In genomic region chr10:132570265-132570664, GRCh38 we compare ENCODE assay signal across 17 cellular contexts. TPM values are rescaled to one million over a fixed set of nuclear protein-coding genes. Genes with fewer than 3 reads are reported as not detected.
A peak's percentile ranks its signal among the peaks of the same experiment; 100 is the strongest.
DNase-seq lines count a peak whose midpoint lies in the region; ATAC-seq, FAIRE-seq and TF ChIP-seq lines count a peak whose summit lies in the region.
"Had no signal": no experiment of that assay in that cellular context is flagged by ENCODE, and none has a peak within 500 bp of the region (broad histone marks: within the 10 kb centered on the region; RNA-seq: fewer than 3 reads in every experiment).

No MANE protein-coding gene starts in this region.

- 0 out of 2 replicates have a peak, but pooled peaks cover 2% of the 10 kb centered on the region for H3K79me2 ChIP-seq in MM.1S (ENCODE audit: low read length)

- peaks cover 12% of the 10 kb centered on the region for H3F3A ChIP-seq in MM.1S (ENCODE audit: insufficient read depth, low read length)

- DNase-seq in natural killer cell treated with Interleukin-12 subunit alpha and Interleukin-12 subunit beta and Interleukin-15 and Interleukin-18, amount 100 ng/mL, for 72 hours (ENCODE audit: low spot score): no peak
- DNase-seq in natural killer cell (no peak), MM.1S (no peak), chondrocyte (ENCODE audit: low spot score) (peak; percentile 59), frontal cortex (ENCODE audit: low spot score in 2 of 2) (no peak), NCI-H1694 treated with DMSO at 0.1 percent for 48 hours (lab: John Stamatoyannopoulos, UW) (no peak)
- no peak for DNase-seq in activated T-cell treated with anti-CD3 and anti-CD28 coated beads, Interleukin-2, amount 50 U/mL, for 4 hours
- DNase-seq: AML-193, DND-41, GDM1, GOT3, NCI-H2029 treated with DMSO at 0.1 percent for 48 hours, NCI-H524, PC-3, SK-N-SH had no signal

- FAIRE-seq in frontal cortex (lab: Jason Lieb, UNC): no peak

- H3K27ac ChIP-seq in MM.1S (ENCODE audit: low read length): no peak overlapping the region; the same call in 1 of the 2 replicates

- no peak overlapping the region for H2AFZ ChIP-seq in MM.1S (ENCODE audit: low read length)

- no peaks in the 10 kb centered on the region for H3K9me3 Mint-ChIP-seq in natural killer cell treated with Interleukin-12 subunit alpha and Interleukin-12 subunit beta and Interleukin-15 and Interleukin-18, amount 100 ng/mL, for 72 hours
- H3K9me3 Mint-ChIP-seq in natural killer cell: no peaks in the 10 kb centered on the region
- no peaks in the 10 kb centered on the region for H3K9me3 Mint-ChIP-seq in chondrocyte (ENCODE audit: low read depth)
- H3K9me3 Mint-ChIP-seq in activated T-cell treated with anti-CD3 and anti-CD28 coated beads, Interleukin-2, amount 50 U/mL, for 4 hours: no peaks in the 10 kb centered on the region
- H3K9me3 Mint-ChIP-seq: CD8-positive, alpha-beta memory T cell had no signal

- H3K36me3 Mint-ChIP-seq in natural killer cell treated with Interleukin-12 subunit alpha and Interleukin-12 subunit beta and Interleukin-15 and Interleukin-18, amount 100 ng/mL, for 72 hours: no peaks in the 10 kb centered on the region
- H3K36me3 Mint-ChIP-seq in natural killer cell (no peaks in the 10 kb centered on the region), chondrocyte (ENCODE audit: low read depth) (no peaks in the 10 kb centered on the region)
- no peaks in the 10 kb centered on the region for H3K36me3 Mint-ChIP-seq in activated T-cell treated with anti-CD3 and anti-CD28 coated beads, Interleukin-2, amount 50 U/mL, for 4 hours (ENCODE audit: insufficient read depth)

- ATAC-seq in natural killer cell treated with Interleukin-12 subunit alpha and Interleukin-12 subunit beta and Interleukin-15 and Interleukin-18, amount 100 ng/mL, for 72 hours: no peak
- ATAC-seq in natural killer cell (no peak), GM21786 (IDR thresholded peaks at IDR 0.05; ENCODE audit: unreplicated experiment) (no peak)
- no peak for ATAC-seq in activated T-cell treated with anti-CD3 and anti-CD28 coated beads, Interleukin-2, amount 50 U/mL, for 4 hours
- ATAC-seq: PC-3 had no signal

- no peak overlapping the region for H3K4me3 ChIP-seq in MM.1S (ENCODE audit: low read length)

- intact Hi-C loops in natural killer cell (cut with micrococcal nuclease): loop anchor here (10.0 kb wide), 1 partner anchor 175 kb away; the partner anchor contains the start of gene PWWP2B

- H3K4me3 Mint-ChIP-seq in natural killer cell treated with Interleukin-12 subunit alpha and Interleukin-12 subunit beta and Interleukin-15 and Interleukin-18, amount 100 ng/mL, for 72 hours: peak overlapping the region; percentile 3
- no peak overlapping the region for H3K4me3 Mint-ChIP-seq in natural killer cell
- no peak overlapping the region for H3K4me3 Mint-ChIP-seq in chondrocyte (ENCODE audit: unreplicated experiment)
- no peak overlapping the region for H3K4me3 Mint-ChIP-seq in activated T-cell treated with anti-CD3 and anti-CD28 coated beads, Interleukin-2, amount 50 U/mL, for 4 hours

- H3K4me1 Mint-ChIP-seq in natural killer cell treated with Interleukin-12 subunit alpha and Interleukin-12 subunit beta and Interleukin-15 and Interleukin-18, amount 100 ng/mL, for 72 hours (ENCODE audit: low read depth in 2 of 2): peaks cover 12 to 14% of the 10 kb centered on the region in 2 donors
- peaks cover 4 to 14% of the 10 kb centered on the region in 2 donors for H3K4me1 Mint-ChIP-seq in natural killer cell
- no peaks in the 10 kb centered on the region for H3K4me1 Mint-ChIP-seq in chondrocyte (ENCODE audit: low read depth)
- peaks cover 10% of the 10 kb centered on the region for H3K4me1 Mint-ChIP-seq in activated T-cell treated with anti-CD3 and anti-CD28 coated beads, Interleukin-2, amount 50 U/mL, for 4 hours (ENCODE audit: low read depth)

- no peaks in the 10 kb centered on the region for H3K9me3 ChIP-seq in MM.1S (replicated peaks; ENCODE audit: insufficient read depth, low read length)
- H3K9me3 ChIP-seq: SK-N-SH had no signal

- H3K4me2 ChIP-seq in MM.1S (ENCODE audit: low read depth, low read length): peak overlapping the region; percentile 61; the same call in 1 of the 2 replicates
- H3K4me2 ChIP-seq: SK-N-SH had no signal

- TF ChIP-seq CTCF in natural killer cell (IDR thresholded peaks at IDR 0.05) (no peak), MM.1S (IDR thresholded peaks at IDR 0.05; ENCODE audit: low read length) (no peak), chondrocyte (IDR thresholded peaks at IDR 0.05) (no peak)

- H3K4me1 ChIP-seq in MM.1S (ENCODE audit: low read length): peaks cover 16% of the 10 kb centered on the region

- H3K27ac Mint-ChIP-seq in natural killer cell treated with Interleukin-12 subunit alpha and Interleukin-12 subunit beta and Interleukin-15 and Interleukin-18, amount 100 ng/mL, for 72 hours: no peak overlapping the region
- no peak overlapping the region for H3K27ac Mint-ChIP-seq in natural killer cell
- no peak overlapping the region for H3K27ac Mint-ChIP-seq in chondrocyte (ENCODE audit: unreplicated experiment)

- H3K27me3 ChIP-seq in MM.1S (replicated peaks; ENCODE audit: insufficient read depth, low read length): no peaks in the 10 kb centered on the region

- H4K20me1 ChIP-seq in MM.1S (ENCODE audit: insufficient read depth, low read length): no peaks in the 10 kb centered on the region

- H3K9me2 ChIP-seq in MM.1S (replicated peaks; ENCODE audit: insufficient read depth, low read length): no peaks in the 10 kb centered on the region
- H3K9me2 ChIP-seq: SK-N-SH had no signal

- H3K27me3 Mint-ChIP-seq in natural killer cell treated with Interleukin-12 subunit alpha and Interleukin-12 subunit beta and Interleukin-15 and Interleukin-18, amount 100 ng/mL, for 72 hours: no peaks in the 10 kb centered on the region
- H3K27me3 Mint-ChIP-seq in natural killer cell (ENCODE audit: low read depth in 2 of 2): no peaks in the 10 kb centered on the region
- no peaks in the 10 kb centered on the region for H3K27me3 Mint-ChIP-seq in chondrocyte (ENCODE audit: low read depth)
- no peaks in the 10 kb centered on the region for H3K27me3 Mint-ChIP-seq in activated T-cell treated with anti-CD3 and anti-CD28 coated beads, Interleukin-2, amount 50 U/mL, for 4 hours (ENCODE audit: low read depth)
- H3K27me3 Mint-ChIP-seq: CD8-positive, alpha-beta memory T cell had no signal

- H3K9ac ChIP-seq in MM.1S (ENCODE audit: low read length): no peak overlapping the region
- H3K9ac ChIP-seq: SK-N-SH had no signal

- no peaks in the 10 kb centered on the region for H3K36me3 ChIP-seq in MM.1S (replicated peaks; ENCODE audit: insufficient read depth, low read length)

RNA-seq across cellular contexts. Expression of gene INPP5A, which starts 32.7 kb away (rescaled TPM):
- total RNA-seq in natural killer cell treated with Interleukin-12 subunit alpha and Interleukin-12 subunit beta and Interleukin-15 and Interleukin-18, amount 100 ng/mL, for 72 hours: 10 to 100 TPM; 14.8 to 18.6 TPM
- total RNA-seq in natural killer cell (10 to 100 TPM; 12.6 to 38.6 (median 18.6) TPM), chondrocyte (29.5 to 40.6 TPM (median 40.1 TPM) in 3 replicates), frontal cortex (38.7 TPM)
- 1 to 10 TPM; 5.8 to 8.8 (median 6.9) TPM for total RNA-seq in activated T-cell treated with anti-CD3 and anti-CD28 coated beads, Interleukin-2, amount 50 U/mL, for 4 hours
